1 cellular context compared by ENCODE assay signal in genomic region chr17:54969658-54970572, GRCh38.
TF ChIP-seq lines count a peak whose summit lies in the region.

No MANE protein-coding gene starts in this region.

TF ChIP-seq in HepG2, 621 proteins besides CTCF, POLR2A, EP300 and RAD21 (continues in another document):
- peak; percentile 63 for TF ChIP-seq SAP130 (CRISPR knock-in tag; IDR thresholded peaks at IDR 0.05; ENCODE audit: low read depth)
- TF ChIP-seq ZNF225 (CRISPR knock-in tag; IDR thresholded peaks at IDR 0.05): no peak
- no peak for TF ChIP-seq RORA (CRISPR knock-in tag; IDR thresholded peaks at IDR 0.05)
- no peak for TF ChIP-seq ZNF350 (CRISPR knock-in tag; IDR thresholded peaks at IDR 0.05; ENCODE audit: borderline replicate concordance, low read depth)
- TF ChIP-seq, protein P1, sequence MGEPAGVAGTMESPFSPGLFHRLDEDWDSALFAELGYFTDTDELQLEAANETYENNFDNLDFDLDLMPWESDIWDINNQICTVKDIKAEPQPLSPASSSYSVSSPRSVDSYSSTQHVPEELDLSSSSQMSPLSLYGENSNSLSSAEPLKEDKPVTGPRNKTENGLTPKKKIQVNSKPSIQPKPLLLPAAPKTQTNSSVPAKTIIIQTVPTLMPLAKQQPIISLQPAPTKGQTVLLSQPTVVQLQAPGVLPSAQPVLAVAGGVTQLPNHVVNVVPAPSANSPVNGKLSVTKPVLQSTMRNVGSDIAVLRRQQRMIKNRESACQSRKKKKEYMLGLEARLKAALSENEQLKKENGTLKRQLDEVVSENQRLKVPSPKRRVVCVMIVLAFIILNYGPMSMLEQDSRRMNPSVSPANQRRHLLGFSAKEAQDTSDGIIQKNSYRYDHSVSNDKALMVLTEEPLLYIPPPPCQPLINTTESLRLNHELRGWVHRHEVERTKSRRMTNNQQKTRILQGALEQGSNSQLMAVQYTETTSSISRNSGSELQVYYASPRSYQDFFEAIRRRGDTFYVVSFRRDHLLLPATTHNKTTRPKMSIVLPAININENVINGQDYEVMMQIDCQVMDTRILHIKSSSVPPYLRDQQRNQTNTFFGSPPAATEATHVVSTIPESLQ (CRISPR knock-in tag; conservative IDR thresholded peaks at IDR 0.05): no peak
- TF ChIP-seq ZNF792 (CRISPR knock-in tag; IDR thresholded peaks at IDR 0.05): peak; percentile 23; the same call in 1 of the 2 replicates
- TF ChIP-seq, protein P2, sequence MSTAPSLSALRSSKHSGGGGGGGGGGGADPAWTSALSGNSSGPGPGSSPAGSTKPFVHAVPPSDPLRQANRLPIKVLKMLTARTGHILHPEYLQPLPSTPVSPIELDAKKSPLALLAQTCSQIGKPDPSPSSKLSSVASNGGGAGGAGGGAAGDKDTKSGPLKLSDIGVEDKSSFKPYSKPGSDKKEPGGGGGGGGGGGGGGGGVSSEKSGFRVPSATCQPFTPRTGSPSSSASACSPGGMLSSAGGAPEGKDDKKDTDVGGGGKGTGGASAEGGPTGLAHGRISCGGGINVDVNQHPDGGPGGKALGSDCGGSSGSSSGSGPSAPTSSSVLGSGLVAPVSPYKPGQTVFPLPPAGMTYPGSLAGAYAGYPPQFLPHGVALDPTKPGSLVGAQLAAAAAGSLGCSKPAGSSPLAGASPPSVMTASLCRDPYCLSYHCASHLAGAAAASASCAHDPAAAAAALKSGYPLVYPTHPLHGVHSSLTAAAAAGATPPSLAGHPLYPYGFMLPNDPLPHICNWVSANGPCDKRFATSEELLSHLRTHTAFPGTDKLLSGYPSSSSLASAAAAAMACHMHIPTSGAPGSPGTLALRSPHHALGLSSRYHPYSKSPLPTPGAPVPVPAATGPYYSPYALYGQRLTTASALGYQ (CRISPR knock-in tag; IDR thresholded peaks at IDR 0.05): no peak
- TF ChIP-seq, protein P3, sequence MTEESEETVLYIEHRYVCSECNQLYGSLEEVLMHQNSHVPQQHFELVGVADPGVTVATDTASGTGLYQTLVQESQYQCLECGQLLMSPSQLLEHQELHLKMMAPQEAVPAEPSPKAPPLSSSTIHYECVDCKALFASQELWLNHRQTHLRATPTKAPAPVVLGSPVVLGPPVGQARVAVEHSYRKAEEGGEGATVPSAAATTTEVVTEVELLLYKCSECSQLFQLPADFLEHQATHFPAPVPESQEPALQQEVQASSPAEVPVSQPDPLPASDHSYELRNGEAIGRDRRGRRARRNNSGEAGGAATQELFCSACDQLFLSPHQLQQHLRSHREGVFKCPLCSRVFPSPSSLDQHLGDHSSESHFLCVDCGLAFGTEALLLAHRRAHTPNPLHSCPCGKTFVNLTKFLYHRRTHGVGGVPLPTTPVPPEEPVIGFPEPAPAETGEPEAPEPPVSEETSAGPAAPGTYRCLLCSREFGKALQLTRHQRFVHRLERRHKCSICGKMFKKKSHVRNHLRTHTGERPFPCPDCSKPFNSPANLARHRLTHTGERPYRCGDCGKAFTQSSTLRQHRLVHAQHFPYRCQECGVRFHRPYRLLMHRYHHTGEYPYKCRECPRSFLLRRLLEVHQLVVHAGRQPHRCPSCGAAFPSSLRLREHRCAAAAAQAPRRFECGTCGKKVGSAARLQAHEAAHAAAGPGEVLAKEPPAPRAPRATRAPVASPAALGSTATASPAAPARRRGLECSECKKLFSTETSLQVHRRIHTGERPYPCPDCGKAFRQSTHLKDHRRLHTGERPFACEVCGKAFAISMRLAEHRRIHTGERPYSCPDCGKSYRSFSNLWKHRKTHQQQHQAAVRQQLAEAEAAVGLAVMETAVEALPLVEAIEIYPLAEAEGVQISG (CRISPR knock-in tag; IDR thresholded peaks at IDR 0.05): no peak
- TF ChIP-seq, protein P4, sequence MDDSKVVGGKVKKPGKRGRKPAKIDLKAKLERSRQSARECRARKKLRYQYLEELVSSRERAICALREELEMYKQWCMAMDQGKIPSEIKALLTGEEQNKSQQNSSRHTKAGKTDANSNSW (CRISPR knock-in tag; IDR thresholded peaks at IDR 0.05; ENCODE audit: borderline replicate concordance): no peak
- no peak for TF ChIP-seq AHR (CRISPR knock-in tag; IDR thresholded peaks at IDR 0.05)
- no peak for TF ChIP-seq ZFP37 (CRISPR knock-in tag; IDR thresholded peaks at IDR 0.05; ENCODE audit: borderline replicate concordance)
- TF ChIP-seq KDM4B (CRISPR knock-in tag; IDR thresholded peaks at IDR 0.05): no peak
- TF ChIP-seq NR1H2 (CRISPR knock-in tag; IDR thresholded peaks at IDR 0.05; ENCODE audit: borderline replicate concordance, low read depth): no peak
- no peak for TF ChIP-seq ZFP36 (IDR thresholded peaks at IDR 0.05; ENCODE audit: borderline replicate concordance, low read depth, low read length, partially characterized antibody)
- TF ChIP-seq KMT2B (CRISPR knock-in tag; IDR thresholded peaks at IDR 0.05): no peak
- no peak for TF ChIP-seq BCL6 (CRISPR knock-in tag; IDR thresholded peaks at IDR 0.05)
- TF ChIP-seq, protein P5, sequence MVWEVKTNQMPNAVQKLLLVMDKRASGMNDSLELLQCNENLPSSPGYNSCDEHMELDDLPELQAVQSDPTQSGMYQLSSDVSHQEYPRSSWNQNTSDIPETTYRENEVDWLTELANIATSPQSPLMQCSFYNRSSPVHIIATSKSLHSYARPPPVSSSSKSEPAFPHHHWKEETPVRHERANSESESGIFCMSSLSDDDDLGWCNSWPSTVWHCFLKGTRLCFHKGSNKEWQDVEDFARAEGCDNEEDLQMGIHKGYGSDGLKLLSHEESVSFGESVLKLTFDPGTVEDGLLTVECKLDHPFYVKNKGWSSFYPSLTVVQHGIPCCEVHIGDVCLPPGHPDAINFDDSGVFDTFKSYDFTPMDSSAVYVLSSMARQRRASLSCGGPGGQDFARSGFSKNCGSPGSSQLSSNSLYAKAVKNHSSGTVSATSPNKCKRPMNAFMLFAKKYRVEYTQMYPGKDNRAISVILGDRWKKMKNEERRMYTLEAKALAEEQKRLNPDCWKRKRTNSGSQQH (CRISPR knock-in tag; IDR thresholded peaks at IDR 0.05; ENCODE audit: low read depth): no peak
- no peak for TF ChIP-seq FOXO1 (CRISPR knock-in tag; IDR thresholded peaks at IDR 0.05)
- TF ChIP-seq, protein P6, sequence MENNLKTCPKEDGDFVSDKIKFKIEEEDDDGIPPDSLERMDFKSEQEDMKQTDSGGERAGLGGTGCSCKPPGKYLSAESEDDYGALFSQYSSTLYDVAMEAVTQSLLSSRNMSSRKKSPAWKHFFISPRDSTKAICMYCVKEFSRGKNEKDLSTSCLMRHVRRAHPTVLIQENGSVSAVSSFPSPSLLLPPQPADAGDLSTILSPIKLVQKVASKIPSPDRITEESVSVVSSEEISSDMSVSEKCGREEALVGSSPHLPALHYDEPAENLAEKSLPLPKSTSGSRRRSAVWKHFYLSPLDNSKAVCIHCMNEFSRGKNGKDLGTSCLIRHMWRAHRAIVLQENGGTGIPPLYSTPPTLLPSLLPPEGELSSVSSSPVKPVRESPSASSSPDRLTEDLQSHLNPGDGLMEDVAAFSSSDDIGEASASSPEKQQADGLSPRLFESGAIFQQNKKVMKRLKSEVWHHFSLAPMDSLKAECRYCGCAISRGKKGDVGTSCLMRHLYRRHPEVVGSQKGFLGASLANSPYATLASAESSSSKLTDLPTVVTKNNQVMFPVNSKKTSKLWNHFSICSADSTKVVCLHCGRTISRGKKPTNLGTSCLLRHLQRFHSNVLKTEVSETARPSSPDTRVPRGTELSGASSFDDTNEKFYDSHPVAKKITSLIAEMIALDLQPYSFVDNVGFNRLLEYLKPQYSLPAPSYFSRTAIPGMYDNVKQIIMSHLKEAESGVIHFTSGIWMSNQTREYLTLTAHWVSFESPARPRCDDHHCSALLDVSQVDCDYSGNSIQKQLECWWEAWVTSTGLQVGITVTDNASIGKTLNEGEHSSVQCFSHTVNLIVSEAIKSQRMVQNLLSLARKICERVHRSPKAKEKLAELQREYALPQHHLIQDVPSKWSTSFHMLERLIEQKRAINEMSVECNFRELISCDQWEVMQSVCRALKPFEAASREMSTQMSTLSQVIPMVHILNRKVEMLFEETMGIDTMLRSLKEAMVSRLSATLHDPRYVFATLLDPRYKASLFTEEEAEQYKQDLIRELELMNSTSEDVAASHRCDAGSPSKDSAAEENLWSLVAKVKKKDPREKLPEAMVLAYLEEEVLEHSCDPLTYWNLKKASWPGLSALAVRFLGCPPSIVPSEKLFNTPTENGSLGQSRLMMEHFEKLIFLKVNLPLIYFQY (CRISPR knock-in tag; IDR thresholded peaks at IDR 0.05; ENCODE audit: borderline replicate concordance): no peak
- TF ChIP-seq SMYD3 (CRISPR knock-in tag; IDR thresholded peaks at IDR 0.05): peak; percentile 66; the same call in 1 of the 2 replicates
- no peak for TF ChIP-seq ZNF282 (IDR thresholded peaks at IDR 0.05; ENCODE audit: partially characterized antibody)
- no peak for TF ChIP-seq RARA (CRISPR knock-in tag; IDR thresholded peaks at IDR 0.05)
- 0 out of 2 replicates have a peak, but pooled peaks have one; percentile 39 for TF ChIP-seq TGIF2 (CRISPR knock-in tag; IDR thresholded peaks at IDR 0.05)
- no peak for TF ChIP-seq SRSF1 (optimal IDR thresholded peaks at IDR 0.05; ENCODE audit: low read depth, low read length)
- no peak for TF ChIP-seq NCOA5 (CRISPR knock-in tag; IDR thresholded peaks at IDR 0.05)
- no peak for TF ChIP-seq ELK4 (CRISPR knock-in tag; IDR thresholded peaks at IDR 0.05; ENCODE audit: borderline replicate concordance)
- TF ChIP-seq ZKSCAN8 (CRISPR knock-in tag; IDR thresholded peaks at IDR 0.05; ENCODE audit: borderline replicate concordance): peak; percentile 34; the same call in 1 of the 2 replicates
- TF ChIP-seq ZBTB20 (CRISPR knock-in tag; IDR thresholded peaks at IDR 0.05; ENCODE audit: borderline replicate concordance, low read depth): no peak
- TF ChIP-seq ZKSCAN5 (CRISPR knock-in tag; IDR thresholded peaks at IDR 0.05): no peak
- TF ChIP-seq MBD4 (IDR thresholded peaks at IDR 0.05; ENCODE audit: borderline replicate concordance, low read length): no peak; the same call in 1 of the 2 replicates
- no peak for TF ChIP-seq MIER2 (CRISPR knock-in tag; IDR thresholded peaks at IDR 0.05)
- TF ChIP-seq, protein P7, sequence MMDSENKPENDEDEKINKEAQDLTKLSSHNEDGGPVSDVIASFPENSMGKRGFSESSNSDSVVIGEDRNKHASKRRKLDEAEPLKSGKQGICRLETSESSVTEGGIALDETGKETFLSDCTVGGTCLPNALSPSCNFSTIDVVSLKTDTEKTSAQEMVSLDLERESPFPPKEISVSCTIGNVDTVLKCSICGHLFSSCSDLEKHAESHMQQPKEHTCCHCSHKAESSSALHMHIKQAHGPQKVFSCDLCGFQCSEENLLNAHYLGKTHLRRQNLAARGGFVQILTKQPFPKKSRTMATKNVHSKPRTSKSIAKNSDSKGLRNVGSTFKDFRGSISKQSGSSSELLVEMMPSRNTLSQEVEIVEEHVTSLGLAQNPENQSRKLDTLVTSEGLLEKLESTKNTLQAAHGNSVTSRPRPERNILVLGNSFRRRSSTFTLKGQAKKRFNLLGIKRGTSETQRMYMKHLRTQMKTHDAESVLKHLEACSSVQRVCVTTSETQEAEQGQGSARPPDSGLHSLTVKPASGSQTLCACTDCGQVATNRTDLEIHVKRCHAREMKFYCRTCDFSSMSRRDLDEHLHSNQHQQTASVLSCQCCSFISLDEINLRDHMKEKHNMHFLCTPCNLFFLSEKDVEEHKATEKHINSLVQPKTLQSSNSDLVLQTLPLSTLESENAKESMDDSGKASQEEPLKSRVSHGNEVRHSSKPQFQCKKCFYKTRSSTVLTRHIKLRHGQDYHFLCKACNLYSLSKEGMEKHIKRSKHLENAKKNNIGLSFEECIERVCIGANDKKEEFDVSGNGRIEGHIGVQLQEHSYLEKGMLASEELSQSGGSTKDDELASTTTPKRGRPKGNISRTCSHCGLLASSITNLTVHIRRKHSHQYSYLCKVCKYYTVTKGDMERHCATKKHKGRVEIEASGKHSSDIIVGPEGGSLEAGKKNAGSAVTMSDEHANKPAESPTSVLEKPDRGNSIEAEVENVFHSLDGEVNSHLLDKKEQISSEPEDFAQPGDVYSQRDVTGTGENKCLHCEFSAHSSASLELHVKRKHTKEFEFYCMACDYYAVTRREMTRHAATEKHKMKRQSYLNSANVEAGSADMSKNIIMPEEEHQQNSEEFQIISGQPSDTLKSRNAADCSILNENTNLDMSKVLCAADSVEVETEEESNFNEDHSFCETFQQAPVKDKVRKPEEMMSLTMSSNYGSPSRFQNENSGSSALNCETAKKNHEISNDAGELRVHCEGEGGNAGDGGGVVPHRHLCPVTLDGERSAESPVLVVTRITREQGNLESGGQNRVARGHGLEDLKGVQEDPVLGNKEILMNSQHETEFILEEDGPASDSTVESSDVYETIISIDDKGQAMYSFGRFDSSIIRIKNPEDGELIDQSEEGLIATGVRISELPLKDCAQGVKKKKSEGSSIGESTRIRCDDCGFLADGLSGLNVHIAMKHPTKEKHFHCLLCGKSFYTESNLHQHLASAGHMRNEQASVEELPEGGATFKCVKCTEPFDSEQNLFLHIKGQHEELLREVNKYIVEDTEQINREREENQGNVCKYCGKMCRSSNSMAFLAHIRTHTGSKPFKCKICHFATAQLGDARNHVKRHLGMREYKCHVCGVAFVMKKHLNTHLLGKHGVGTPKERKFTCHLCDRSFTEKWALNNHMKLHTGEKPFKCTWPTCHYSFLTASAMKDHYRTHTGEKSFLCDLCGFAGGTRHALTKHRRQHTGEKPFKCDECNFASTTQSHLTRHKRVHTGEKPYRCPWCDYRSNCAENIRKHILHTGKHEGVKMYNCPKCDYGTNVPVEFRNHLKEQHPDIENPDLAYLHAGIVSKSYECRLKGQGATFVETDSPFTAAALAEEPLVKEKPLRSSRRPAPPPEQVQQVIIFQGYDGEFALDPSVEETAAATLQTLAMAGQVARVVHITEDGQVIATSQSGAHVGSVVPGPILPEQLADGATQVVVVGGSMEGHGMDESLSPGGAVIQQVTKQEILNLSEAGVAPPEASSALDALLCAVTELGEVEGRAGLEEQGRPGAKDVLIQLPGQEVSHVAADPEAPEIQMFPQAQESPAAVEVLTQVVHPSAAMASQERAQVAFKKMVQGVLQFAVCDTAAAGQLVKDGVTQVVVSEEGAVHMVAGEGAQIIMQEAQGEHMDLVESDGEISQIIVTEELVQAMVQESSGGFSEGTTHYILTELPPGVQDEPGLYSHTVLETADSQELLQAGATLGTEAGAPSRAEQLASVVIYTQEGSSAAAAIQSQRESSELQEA (CRISPR knock-in tag; IDR thresholded peaks at IDR 0.05; ENCODE audit: not compliant biosample characterization): no peak
- no peak for TF ChIP-seq HES4 (CRISPR knock-in tag; IDR thresholded peaks at IDR 0.05; ENCODE audit: borderline replicate concordance)
- TF ChIP-seq ZNF530 (CRISPR knock-in tag; IDR thresholded peaks at IDR 0.05; ENCODE audit: low read depth): no peak
- TF ChIP-seq HOXD1 (CRISPR knock-in tag; IDR thresholded peaks at IDR 0.05): 0 out of 2 replicates have a peak, but pooled peaks have one; percentile 44
- TF ChIP-seq POGZ (CRISPR knock-in tag; IDR thresholded peaks at IDR 0.05): no peak
- TF ChIP-seq RXRB (CRISPR knock-in tag; IDR thresholded peaks at IDR 0.05; ENCODE audit: borderline replicate concordance): 0 out of 2 replicates have a peak, but pooled peaks have one; percentile 12
- no peak for TF ChIP-seq ZBTB1 (CRISPR knock-in tag; IDR thresholded peaks at IDR 0.05; ENCODE audit: borderline replicate concordance)
- no peak for TF ChIP-seq ZSCAN21 (CRISPR knock-in tag; IDR thresholded peaks at IDR 0.05; ENCODE audit: borderline replicate concordance)
- no peak for TF ChIP-seq SIN3B (IDR thresholded peaks at IDR 0.05; ENCODE audit: low read length)
- TF ChIP-seq ZNF552 (CRISPR knock-in tag; IDR thresholded peaks at IDR 0.05; ENCODE audit: borderline replicate concordance): no peak
